Comparison of ENCODE assay signal across 18 cellular contexts in genomic region chr19:5891572-5891937, GRCh38. TPM values are rescaled to one million over a fixed set of nuclear protein-coding genes. Genes with fewer than 3 reads are reported as not detected.
"Had no signal": no experiment of that assay in that cellular context is flagged by ENCODE, and none has a peak within 500 bp of the region (broad histone marks: within the 10 kb centered on the region; RNA-seq: fewer than 3 reads in every experiment).

No MANE protein-coding gene starts in this region.

- H3K36me3 Mint-ChIP-seq: activated CD8-positive, alpha-beta memory T cell treated with anti-CD3 and anti-CD28 coated beads, Interleukin-2, amount 10 ng/mL, durations not matched to agents 7 days and 5 days; activated naive CD4-positive, alpha-beta T cell treated with anti-CD3 and anti-CD28 coated beads, Interleukin-2, amount 50 U/mL, for 72 hours; natural killer cell treated with Interleukin-12 subunit alpha and Interleukin-12 subunit beta and Interleukin-15 and Interleukin-18, amount 100 ng/mL, for 72 hours had no signal

- H3K9me3 ChIP-seq: suprapubic skin had no signal

- DNase-seq: activated CD4-positive, alpha-beta T cell treated with anti-CD3 and anti-CD28 coated beads, Interleukin-2, amount 50 U/mL, for 48 hours; activated CD4-positive, CD25-positive, alpha-beta regulatory T cell treated with anti-CD3 and anti-CD28 coated beads, Interleukin-2, amount 50 U/mL, for 72 hours; activated CD8-positive, alpha-beta memory T cell treated with anti-CD3 and anti-CD28 coated beads, Interleukin-2, amount 10 ng/mL, durations not matched to agents 7 days and 5 days; activated effector memory CD4-positive, alpha-beta T cell treated with anti-CD3 and anti-CD28 coated beads, Interleukin-2, amount 50 U/mL, for 16 hours; activated T-cell treated with anti-CD3 and anti-CD28 coated beads, Interleukin-2, amount 50 U/mL, for 4 hours; brain microvascular endothelial cell; cerebellar nuclear complex; mammary epithelial cell; stimulated activated CD4-positive, alpha-beta T cell treated with anti-CD3 and anti-CD28 coated beads, Interleukin-12 subunit alpha, Interleukin-12 subunit beta, amount 100 ng/mL, for 4 hours; stimulated activated naive CD4-positive, alpha-beta T cell treated with Interleukin-2 at 50 U/mL for 16 hours had no signal

- H3K27me3 Mint-ChIP-seq: type B pancreatic cell had no signal

- ATAC-seq: activated CD8-positive, alpha-beta memory T cell treated with anti-CD3 and anti-CD28 coated beads, Interleukin-2, amount 10 ng/mL, durations not matched to agents 7 days and 5 days had no signal

- H3K4me1 Mint-ChIP-seq: activated CD8-positive, alpha-beta memory T cell treated with anti-CD3 and anti-CD28 coated beads, Interleukin-2, amount 10 ng/mL, durations not matched to agents 7 days and 5 days had no signal

- H3K4me3 ChIP-seq: suprapubic skin had no signal

- H3K27me3 ChIP-seq: brain microvascular endothelial cell had no signal

- H3K9me3 Mint-ChIP-seq: activated naive CD4-positive, alpha-beta T cell treated with anti-CD3 and anti-CD28 coated beads, Interleukin-2, amount 50 U/mL, for 72 hours; activated T-cell treated with anti-CD3 and anti-CD28 coated beads, Interleukin-2, amount 50 U/mL, for 4 hours; natural killer cell treated with Interleukin-12 subunit alpha and Interleukin-12 subunit beta and Interleukin-15 and Interleukin-18, amount 100 ng/mL, for 72 hours; type B pancreatic cell had no signal

- H3K4me3 Mint-ChIP-seq: activated CD8-positive, alpha-beta memory T cell treated with anti-CD3 and anti-CD28 coated beads, Interleukin-2, amount 10 ng/mL, durations not matched to agents 7 days and 5 days; activated T-cell treated with anti-CD3 and anti-CD28 coated beads, Interleukin-2, amount 50 U/mL, for 4 hours; natural killer cell treated with Interleukin-12 subunit alpha and Interleukin-12 subunit beta and Interleukin-15 and Interleukin-18, amount 100 ng/mL, for 72 hours; type B pancreatic cell had no signal

- H3K27ac Mint-ChIP-seq: activated CD8-positive, alpha-beta memory T cell treated with anti-CD3 and anti-CD28 coated beads, Interleukin-2, amount 10 ng/mL, durations not matched to agents 7 days and 5 days; natural killer cell treated with Interleukin-12 subunit alpha and Interleukin-12 subunit beta and Interleukin-15 and Interleukin-18, amount 100 ng/mL, for 72 hours; type B pancreatic cell had no signal

- H3K27ac ChIP-seq: brain microvascular endothelial cell, suprapubic skin had no signal

RNA-seq across cellular contexts. Expression of gene FUT5, which starts 21.2 kb away (rescaled TPM):
- total RNA-seq: activated CD8-positive, alpha-beta memory T cell treated with anti-CD3 and anti-CD28 coated beads, Interleukin-2, amount 10 ng/mL, durations not matched to agents 7 days and 5 days; activated T-cell treated with anti-CD3 and anti-CD28 coated beads, Interleukin-2, amount 50 U/mL, for 4 hours; dermis microvascular lymphatic vessel endothelial cell; mammary epithelial cell; mucosa of gallbladder; natural killer cell treated with Interleukin-12 subunit alpha and Interleukin-12 subunit beta and Interleukin-15 and Interleukin-18, amount 100 ng/mL, for 72 hours; omental fat pad; pulmonary artery endothelial cell had no signal

RNA-seq across cellular contexts. Expression of gene FUT3, which starts 40.3 kb away (rescaled TPM):
- total RNA-seq: activated CD8-positive, alpha-beta memory T cell treated with anti-CD3 and anti-CD28 coated beads, Interleukin-2, amount 10 ng/mL, durations not matched to agents 7 days and 5 days; dermis microvascular lymphatic vessel endothelial cell; natural killer cell treated with Interleukin-12 subunit alpha and Interleukin-12 subunit beta and Interleukin-15 and Interleukin-18, amount 100 ng/mL, for 72 hours; omental fat pad; pulmonary artery endothelial cell had no signal
